In the genomic region with DNA sequence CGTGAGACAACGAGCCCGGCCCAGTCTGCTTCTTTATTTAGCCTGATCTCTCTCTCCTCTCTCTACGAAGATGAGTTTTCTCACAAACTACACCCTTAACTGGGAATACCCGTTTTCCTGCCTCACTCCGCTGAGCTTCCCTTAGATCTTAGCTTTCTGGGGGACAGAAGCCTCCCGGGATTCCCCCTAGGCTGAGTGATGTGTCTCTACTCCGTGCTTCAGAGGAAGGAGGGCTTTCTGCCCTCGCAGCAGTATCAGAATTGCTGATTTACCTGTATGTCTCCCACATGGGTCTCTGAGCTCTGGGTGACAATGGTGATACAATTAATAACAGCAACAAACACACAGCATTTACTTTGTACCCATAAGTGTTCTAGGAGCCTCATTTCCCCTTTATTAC, we compare ENCODE assay signal across 8 cellular contexts. TPM values are rescaled to one million over a fixed set of nuclear protein-coding genes. Genes with fewer than 3 reads are reported as not detected.
DNase-seq lines count a peak whose midpoint lies in the region; ATAC-seq, FAIRE-seq and TF ChIP-seq lines count a peak whose summit lies in the region.

No MANE protein-coding gene starts in this region.

- H3K9me3 Mint-ChIP-seq in CD14-positive monocyte = peaks cover 0 to 6% (median 1%) of the 10 kb centered on the region in 7 donors
- peaks cover 7% of the 10 kb centered on the region for H3K9me3 Mint-ChIP-seq in glutamatergic neuron (ENCODE audit: unreplicated experiment)
- H3K9me3 Mint-ChIP-seq in stimulated activated memory B cell treated with anti-CD40 and anti-IgM and Interleukin-4, amounts not matched to agents 10 μg/mL and 1 μg/mL and 100 μg/mL, for 72 hours = no peaks in the 10 kb centered on the region

- intact Hi-C loops in CD14-positive monocyte (cut with micrococcal nuclease) = loop anchor here (2.0 to 5.0 kb wide), 2 partner anchors 26 to 38 kb away; no protein-coding TSS in a partner anchor

- ATAC-seq in GM21786 (IDR thresholded peaks at IDR 0.05; ENCODE audit: unreplicated experiment) = peak; percentile 26
- ATAC-seq in stimulated activated memory B cell treated with anti-CD40 and anti-IgM and Interleukin-4, amounts not matched to agents 10 μg/mL and 1 μg/mL and 100 μg/mL, for 72 hours = peak; percentile 76

- FAIRE-seq in GM12892 (lab: Jason Lieb, UNC) = no peak

- H3K4me1 Mint-ChIP-seq in CD14-positive monocyte (peaks cover 20% of the 10 kb centered on the region), glutamatergic neuron (ENCODE audit: low read depth, unreplicated experiment) (peaks cover 14% of the 10 kb centered on the region)
- peaks cover 51% of the 10 kb centered on the region for H3K4me1 Mint-ChIP-seq in stimulated activated memory B cell treated with anti-CD40 and anti-IgM and Interleukin-4, amounts not matched to agents 10 μg/mL and 1 μg/mL and 100 μg/mL, for 72 hours

- peak overlapping the region; percentile 84 for H3K4me3 ChIP-seq in WERI-Rb-1 (ENCODE audit: low read depth, low read length)

- TF ChIP-seq CTCF in CD14-positive monocyte (IDR thresholded peaks at IDR 0.05) = no peak
- TF ChIP-seq CTCF in WERI-Rb-1 (IDR thresholded peaks at IDR 0.05; ENCODE audit: low read depth, low read length) = no peak
- TF ChIP-seq CTCF in glutamatergic neuron (IDR thresholded peaks at IDR 0.05; ENCODE audit: partially characterized antibody, unreplicated experiment) = no peak

- H3K27ac Mint-ChIP-seq in CD14-positive monocyte = peak overlapping the region in 4 of 7 donors; percentile 63 to 92 (median 82)
- H3K27ac Mint-ChIP-seq in glutamatergic neuron (ENCODE audit: unreplicated experiment) = peak overlapping the region; percentile 84
- H3K27ac Mint-ChIP-seq in stimulated activated memory B cell treated with anti-CD40 and anti-IgM and Interleukin-4, amounts not matched to agents 10 μg/mL and 1 μg/mL and 100 μg/mL, for 72 hours = peak overlapping the region; percentile 99

- H3K9me3 ChIP-seq in WERI-Rb-1 (ENCODE audit: severe bottlenecking) = no peaks in the 10 kb centered on the region

- DNase-seq in CD14-positive monocyte (ENCODE audit: low spot score) (no peak), WERI-Rb-1 (no peak), glutamatergic neuron (no peak), NCI-H510A (lab: John Stamatoyannopoulos, UW) (no peak), GM12892 (ENCODE audit: insufficient read length) (no peak), Ammon's horn (ENCODE audit: low spot score) (no peak)

- H3K27me3 ChIP-seq in WERI-Rb-1 (ENCODE audit: insufficient read depth, low read depth, severe bottlenecking) = no peaks in the 10 kb centered on the region

- peak overlapping the region; percentile 85 to 90 for H3K4me3 Mint-ChIP-seq in CD14-positive monocyte
- peak overlapping the region; percentile 92 for H3K4me3 Mint-ChIP-seq in glutamatergic neuron (ENCODE audit: unreplicated experiment)
- H3K4me3 Mint-ChIP-seq in stimulated activated memory B cell treated with anti-CD40 and anti-IgM and Interleukin-4, amounts not matched to agents 10 μg/mL and 1 μg/mL and 100 μg/mL, for 72 hours = peak overlapping the region; percentile 99

- H3K27me3 Mint-ChIP-seq in CD14-positive monocyte (ENCODE audit: low read depth in 3 of 3) (no peaks in the 10 kb centered on the region), glutamatergic neuron (ENCODE audit: unreplicated experiment) (peaks cover 5% of the 10 kb centered on the region)
- H3K27me3 Mint-ChIP-seq in stimulated activated memory B cell treated with anti-CD40 and anti-IgM and Interleukin-4, amounts not matched to agents 10 μg/mL and 1 μg/mL and 100 μg/mL, for 72 hours = no peaks in the 10 kb centered on the region

- peaks cover 25 to 38% of the 10 kb centered on the region in 2 donors for H3K36me3 Mint-ChIP-seq in CD14-positive monocyte
- peaks cover 12% of the 10 kb centered on the region for H3K36me3 Mint-ChIP-seq in glutamatergic neuron (ENCODE audit: unreplicated experiment)
- H3K36me3 Mint-ChIP-seq in stimulated activated memory B cell treated with anti-CD40 and anti-IgM and Interleukin-4, amounts not matched to agents 10 μg/mL and 1 μg/mL and 100 μg/mL, for 72 hours = peaks cover 30% of the 10 kb centered on the region

- peak overlapping the region; percentile 81 for H3K27ac ChIP-seq in WERI-Rb-1

- no peak for TF ChIP-seq POLR2A in GM12892 (IDR thresholded peaks at IDR 0.05; ENCODE audit: low read depth, low read length)

- H3K36me3 ChIP-seq in WERI-Rb-1 = peaks cover 23% of the 10 kb centered on the region

RNA-seq across cellular contexts. Expression of a gene that starts 1.0 kb away (rescaled TPM):
- 1 to 10 TPM; 2.8 to 7.6 TPM for polyA plus RNA-seq in CD14-positive monocyte
- 86.9 TPM for total RNA-seq in glutamatergic neuron (ENCODE audit: unreplicated experiment)
- polyA plus RNA-seq in GM12892 (2012; ENCODE audit: missing spikeins) = 12.6 TPM

RNA-seq across cellular contexts. Expression of a gene that starts 29.2 kb away (rescaled TPM):
- not detected for polyA plus RNA-seq in CD14-positive monocyte
- not detected for total RNA-seq in glutamatergic neuron (ENCODE audit: unreplicated experiment)
- not detected for polyA plus RNA-seq in GM12892 (2012; ENCODE audit: missing spikeins)

RNA-seq across cellular contexts. Expression of a gene that starts 43.0 kb away (rescaled TPM):
- polyA plus RNA-seq in CD14-positive monocyte = not detected
- total RNA-seq in glutamatergic neuron (ENCODE audit: unreplicated experiment) = not detected
- polyA plus RNA-seq in GM12892 (2012; ENCODE audit: missing spikeins) = 0.34 TPM

RNA-seq across cellular contexts. Expression of a gene that starts 47.0 kb away (rescaled TPM):
- not detected for polyA plus RNA-seq in CD14-positive monocyte
- total RNA-seq in glutamatergic neuron (ENCODE audit: unreplicated experiment) = 0.34 TPM
- polyA plus RNA-seq in GM12892 (2012; ENCODE audit: missing spikeins) = 0.34 TPM
